In genomic region chr20:253447-253846, GRCh38 we compare ENCODE assay signal across 19 cellular contexts. TPM values are rescaled to one million over a fixed set of nuclear protein-coding genes. Genes with fewer than 3 reads are reported as not detected.
"Had no signal": no experiment of that assay in that cellular context is flagged by ENCODE, and none has a peak within 500 bp of the region (broad histone marks: within the 10 kb centered on the region; RNA-seq: fewer than 3 reads in every experiment).

No MANE protein-coding gene starts in this region.

RNA-seq across cellular contexts. Expression of gene DEFB132, which starts 4.1 kb away (rescaled TPM):
- total RNA-seq: activated CD4-positive, alpha-beta memory T cell treated with anti-CD3 and anti-CD28 coated beads for 36 hours; activated CD4-positive, alpha-beta T cell treated with anti-CD3 and anti-CD28 coated beads for 36 hours; activated CD8-positive, alpha-beta memory T cell treated with anti-CD3 and anti-CD28 coated beads for 36 hours; activated CD8-positive, alpha-beta T cell treated with anti-CD3 and anti-CD28 coated beads for 36 hours; activated naive CD4-positive, alpha-beta T cell treated with anti-CD3 and anti-CD28 coated beads for 36 hours; activated naive CD4-positive, alpha-beta T cell treated with anti-CD3 and anti-CD28 coated beads, Interleukin-2, amount 50 U/mL, for 72 hours; activated naive CD8-positive, alpha-beta T cell treated with anti-CD3 and anti-CD28 coated beads for 36 hours; activated T-cell treated with anti-CD3 and anti-CD28 coated beads, Interleukin-2, amount 50 U/mL, for 4 hours; activated T-cell treated with anti-CD3 and anti-CD28 coated beads, Interleukin-2, amount 50 U/mL, for 72 hours; activated T-helper 1 cell treated with anti-CD3 and anti-CD28 coated beads, Interleukin-12 subunit alpha, Interleukin-12 subunit beta, Interleukin-2, Interleukin-4 antibody, amounts not matched to agents 30 ng/mL and 10 ng/mL and 1 ng/mL, durations not matched to agents 14 hours and 24 hours and 36 hours; activated T-helper 17 cell treated with anti-CD3 and anti-CD28 coated beads, Interleukin-2, amount 50 U/mL, for 72 hours; adrenal gland; aorta; astrocyte; body of pancreas; cardiac septum; cerebellum; WTC11 had no signal
- polyA plus RNA-seq: aorta had no signal

RNA-seq across cellular contexts. Expression of gene DEFB129, which starts 26.4 kb away (rescaled TPM):
- total RNA-seq: activated CD4-positive, alpha-beta memory T cell treated with anti-CD3 and anti-CD28 coated beads for 36 hours; activated CD4-positive, alpha-beta T cell treated with anti-CD3 and anti-CD28 coated beads for 36 hours; activated CD8-positive, alpha-beta memory T cell treated with anti-CD3 and anti-CD28 coated beads for 36 hours; activated CD8-positive, alpha-beta T cell treated with anti-CD3 and anti-CD28 coated beads for 36 hours; activated naive CD4-positive, alpha-beta T cell treated with anti-CD3 and anti-CD28 coated beads for 36 hours; activated naive CD4-positive, alpha-beta T cell treated with anti-CD3 and anti-CD28 coated beads, Interleukin-2, amount 50 U/mL, for 72 hours; activated naive CD8-positive, alpha-beta T cell treated with anti-CD3 and anti-CD28 coated beads for 36 hours; activated T-cell treated with anti-CD3 and anti-CD28 coated beads, Interleukin-2, amount 50 U/mL, for 4 hours; activated T-cell treated with anti-CD3 and anti-CD28 coated beads, Interleukin-2, amount 50 U/mL, for 72 hours; activated T-helper 1 cell treated with anti-CD3 and anti-CD28 coated beads, Interleukin-12 subunit alpha, Interleukin-12 subunit beta, Interleukin-2, Interleukin-4 antibody, amounts not matched to agents 30 ng/mL and 10 ng/mL and 1 ng/mL, durations not matched to agents 14 hours and 24 hours and 36 hours; activated T-helper 17 cell treated with anti-CD3 and anti-CD28 coated beads, Interleukin-2, amount 50 U/mL, for 72 hours; adrenal gland; aorta; astrocyte; body of pancreas; breast epithelium; cardiac septum; cerebellum; WTC11 had no signal
- polyA plus RNA-seq: adrenal gland, aorta had no signal
